Comparison of ENCODE assay signal across 9 cellular contexts in the genomic region with DNA sequence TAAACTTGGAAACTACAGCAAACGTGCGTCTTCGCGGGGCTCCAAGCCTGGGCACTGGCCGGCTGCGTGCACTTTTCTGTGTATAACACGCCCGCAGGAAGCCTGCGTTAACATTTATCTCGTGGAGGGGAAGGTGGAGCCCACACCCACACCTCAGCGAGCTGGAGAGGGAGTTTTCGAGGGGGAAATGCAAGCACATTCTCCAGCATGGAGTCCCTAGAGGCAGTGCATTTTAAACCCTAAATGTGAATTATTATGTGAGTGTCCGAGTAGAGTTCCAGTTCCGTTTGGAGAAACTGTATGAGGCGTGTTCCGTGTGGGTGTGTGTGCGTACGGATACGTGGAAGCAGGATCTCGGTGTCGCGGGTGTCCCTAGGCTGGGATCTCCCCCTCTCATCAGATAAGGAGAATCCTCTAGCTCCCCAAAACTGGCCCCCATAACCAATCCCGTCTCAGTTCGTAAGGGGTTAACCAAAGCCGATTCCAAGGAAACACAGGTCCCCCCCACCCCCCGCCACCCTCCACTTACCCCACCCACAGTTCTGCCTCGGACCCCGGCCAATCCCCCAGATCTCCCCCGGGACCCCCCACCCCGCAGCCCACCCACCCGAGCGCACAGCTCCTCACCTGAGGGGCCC. TPM values are rescaled to one million over a fixed set of nuclear protein-coding genes. Genes with fewer than 3 reads are reported as not detected.
DNase-seq lines count a peak whose midpoint lies in the region; ATAC-seq lines count a peak whose summit lies in the region.
"Had no signal": no experiment of that assay in that cellular context is flagged by ENCODE, and none has a peak within 500 bp of the region (broad histone marks: within the 10 kb centered on the region; RNA-seq: fewer than 3 reads in every experiment).

No MANE protein-coding gene starts in this region.

- under 1% methylated on average over 32 of the region's 32 CpGs for WGBS in right cardiac atrium

- H3K4me3 ChIP-seq in right cardiac atrium (ENCODE audit: low read length), result peak overlapping the region; percentile 60
- peak overlapping the region; percentile 94 for H3K4me3 ChIP-seq in skeletal muscle satellite cell (ENCODE audit: low read length)

- peak; percentile 54 for DNase-seq in NCI-H748 (lab: John Stamatoyannopoulos, UW; ENCODE audit: unreplicated experiment)
- DNase-seq in NCI-H748 treated with DMSO at 0.1 percent for 48 hours (lab: John Stamatoyannopoulos, UW), result no peak
- peak; percentile 36 for DNase-seq in RPMI7951 (ENCODE audit: low read depth)
- peak in 2 of 3 donors; percentile 36 to 53 for DNase-seq in right cardiac atrium

- peaks cover 14% of the 10 kb centered on the region for H3K36me3 ChIP-seq in skeletal muscle satellite cell (ENCODE audit: insufficient read depth, low read length)

- peaks cover 14% of the 10 kb centered on the region for H3K36me3 Mint-ChIP-seq in activated naive CD8-positive, alpha-beta T cell

- H3K4me1 ChIP-seq in right cardiac atrium (ENCODE audit: control insufficient read depth, insufficient read depth, low read length), result no peaks in the 10 kb centered on the region
- peaks cover 13% of the 10 kb centered on the region for H3K4me1 ChIP-seq in skeletal muscle satellite cell (ENCODE audit: control insufficient read depth, insufficient read depth, low read length)

- H3K27ac Mint-ChIP-seq in activated naive CD8-positive, alpha-beta T cell, result peak overlapping the region; percentile 97

- H3K9me3 ChIP-seq in right cardiac atrium (ENCODE audit: control insufficient read depth, low read length) (no peaks in the 10 kb centered on the region), skeletal muscle satellite cell (replicated peaks; ENCODE audit: low read length) (no peaks in the 10 kb centered on the region)

- H3K9me3 Mint-ChIP-seq in activated naive CD8-positive, alpha-beta T cell (ENCODE audit: low read depth), result no peaks in the 10 kb centered on the region

- H3K4me1 Mint-ChIP-seq in activated naive CD8-positive, alpha-beta T cell (ENCODE audit: low read depth), result peaks cover 33% of the 10 kb centered on the region

- no peaks in the 10 kb centered on the region for H3K27me3 ChIP-seq in right cardiac atrium (ENCODE audit: control insufficient read depth, insufficient read depth)
- H3K27me3 ChIP-seq in skeletal muscle satellite cell (ENCODE audit: control insufficient read depth, insufficient read depth, low read length), result no peaks in the 10 kb centered on the region

- H3K27ac ChIP-seq in right cardiac atrium (ENCODE audit: low read length), result peak overlapping the region; percentile 90
- H3K27ac ChIP-seq: C4-2B had no signal

- H3K27me3 Mint-ChIP-seq in activated naive CD8-positive, alpha-beta T cell, result peaks cover under 1% of the 10 kb centered on the region

- H3K4me3 Mint-ChIP-seq in activated naive CD8-positive, alpha-beta T cell, result peak overlapping the region; percentile 96

- H3K9ac ChIP-seq in skeletal muscle satellite cell (ENCODE audit: low read depth, low read length), result peak overlapping the region; percentile 98

- peak overlapping the region; percentile 99 for H3K4me2 ChIP-seq in skeletal muscle satellite cell (ENCODE audit: low read length)

- ATAC-seq in right cardiac atrium (peak in 1 of 2 donors; percentile 1), GM18867 (IDR thresholded peaks at IDR 0.05; ENCODE audit: unreplicated experiment) (no peak), HG03521 (IDR thresholded peaks at IDR 0.05; ENCODE audit: unreplicated experiment) (no peak)

- intact Hi-C loops in right cardiac atrium (cut with DNase I), result loop anchor here in 2 of 4 donors (10.0 kb wide), 3 partner anchors 51 to 211 kb away; no protein-coding TSS in a partner anchor

RNA-seq across cellular contexts. Expression of gene CDK6, which starts 0.4 kb away (rescaled TPM):
- 41.6 and 45.1 TPM in 2 replicates for total RNA-seq in RPMI7951 (2014; rRNA removed; shearing (Covaris generic))
- 1 to 10 TPM; 8.7 to 9.7 (median 9.2) TPM for total RNA-seq in right cardiac atrium
- 1.8 TPM for polyA plus RNA-seq in right cardiac atrium
- total RNA-seq in skeletal muscle satellite cell (2012; rRNA removed), result 47.4 and 67.2 TPM in 2 replicates
